ENCODE assay signal across 1 cellular context in genomic region chr1:79657916-79658662, GRCh38.
TF ChIP-seq lines count a peak whose summit lies in the region.

No MANE protein-coding gene starts in this region.

TF ChIP-seq in IMR-90, 13 proteins besides CTCF, POLR2A, EP300 and RAD21 (continued from another document):
- TF ChIP-seq NFE2L2 (IDR thresholded peaks at IDR 0.05; ENCODE audit: low read depth, low read length) (no peak), USF2 (IDR thresholded peaks at IDR 0.05; ENCODE audit: low read depth, low read length) (no peak), FOS (IDR thresholded peaks at IDR 0.05; ENCODE audit: low read depth, low read length) (no peak), ELK1 (IDR thresholded peaks at IDR 0.05; ENCODE audit: borderline replicate concordance, low read depth, low read length) (no peak), BHLHE40 (IDR thresholded peaks at IDR 0.05; ENCODE audit: low read depth, low read length) (no peak), CHD1 (IDR thresholded peaks at IDR 0.05; ENCODE audit: low read depth, low read length) (no peak), CEBPB (IDR thresholded peaks at IDR 0.05; ENCODE audit: low read depth, low read length) (no peak)
